ENCODE assay signal across 1 cellular context in the genomic region with DNA sequence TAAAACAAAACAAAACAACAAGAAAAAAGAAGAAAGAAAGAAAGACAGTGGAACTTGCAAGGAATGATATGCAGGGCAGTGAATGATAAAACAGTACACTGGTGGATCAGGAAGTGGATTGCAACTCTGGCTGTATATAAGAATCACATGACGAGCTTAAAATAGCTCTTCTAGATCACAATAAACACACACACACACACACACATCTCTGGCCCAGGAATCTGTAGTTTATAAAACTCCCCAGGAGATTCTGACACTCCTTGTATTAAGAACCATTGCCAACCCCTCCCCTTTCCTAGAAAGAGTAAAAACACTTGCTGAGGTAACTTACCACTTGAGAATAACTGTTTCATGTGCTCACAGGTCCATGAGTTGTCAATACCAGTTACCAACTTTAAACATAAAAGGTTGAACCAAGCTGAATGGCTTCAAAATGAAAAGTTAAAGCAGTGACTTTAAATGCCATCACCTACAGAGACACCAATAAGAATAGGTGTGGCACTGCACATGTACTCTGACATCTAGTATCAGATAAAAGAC.
TF ChIP-seq lines count a peak whose summit lies in the region.

No MANE protein-coding gene starts in this region.

TF ChIP-seq in A549, 52 proteins besides CTCF, POLR2A, EP300 and RAD21 (continued from another document):
- TF ChIP-seq ELK1 (IDR thresholded peaks at IDR 0.05; ENCODE audit: low read depth, low read length) (no peak), FOSB (CRISPR knock-in tag; IDR thresholded peaks at IDR 0.05) (no peak), NR3C1 (IDR thresholded peaks at IDR 0.05) (no peak), EHMT2 (IDR thresholded peaks at IDR 0.05; ENCODE audit: low read depth) (no peak), HOXB5 (CRISPR knock-in tag; IDR thresholded peaks at IDR 0.05) (no peak), ESRRA (IDR thresholded peaks at IDR 0.05; ENCODE audit: borderline replicate concordance, low read length) (no peak), EHF (CRISPR knock-in tag; IDR thresholded peaks at IDR 0.05) (no peak), ZNF302 (CRISPR knock-in tag; IDR thresholded peaks at IDR 0.05) (no peak), ATOH8 (CRISPR knock-in tag; IDR thresholded peaks at IDR 0.05; ENCODE audit: low read depth) (no peak), USF2 (IDR thresholded peaks at IDR 0.05) (no peak), CBX8 (IDR thresholded peaks at IDR 0.05) (no peak)
TF ChIP-seq in A549: peak in this region for 0.
